In genomic region chr1:161736332-161736969, GRCh38 we compare ENCODE assay signal across 16 cellular contexts. TPM values are rescaled to one million over a fixed set of nuclear protein-coding genes. Genes with fewer than 3 reads are reported as not detected.
DNase-seq lines count a peak whose midpoint lies in the region; ATAC-seq and FAIRE-seq lines count a peak whose summit lies in the region.
"Had no signal": no experiment of that assay in that cellular context is flagged by ENCODE, and none has a peak within 500 bp of the region (broad histone marks: within the 10 kb centered on the region; RNA-seq: fewer than 3 reads in every experiment).

No MANE protein-coding gene starts in this region.

- H4K8ac ChIP-seq in mesendoderm (ENCODE audit: low read depth, low read length) = no peak overlapping the region

- H2AK5ac ChIP-seq in mesendoderm (ENCODE audit: low read length) = no peak overlapping the region

- H2BK15ac ChIP-seq in mesendoderm (replicated peaks; ENCODE audit: low read depth) = no peak overlapping the region

- no peak overlapping the region for H3K4me3 ChIP-seq in adipocyte (ENCODE audit: low read length)
- H3K4me3 ChIP-seq in mesendoderm (ENCODE audit: low read length) = no peak overlapping the region
- H3K4me3 ChIP-seq: upper lobe of right lung had no signal

- no peak overlapping the region for H3K9ac ChIP-seq in adipocyte (ENCODE audit: low read length)
- H3K9ac ChIP-seq in mesendoderm (ENCODE audit: low read length) = no peak overlapping the region

- no peak overlapping the region for H3K4ac ChIP-seq in mesendoderm (ENCODE audit: low read depth, low read length)

- no peaks in the 10 kb centered on the region for H3K9me3 ChIP-seq in adipocyte (ENCODE audit: control insufficient read depth, low read length)
- H3K9me3 ChIP-seq: upper lobe of right lung had no signal

- peaks cover 29% of the 10 kb centered on the region for H3K4me1 ChIP-seq in adipocyte (ENCODE audit: control insufficient read depth, insufficient read depth, low read length)
- H3K4me1 ChIP-seq in mesendoderm (ENCODE audit: control insufficient read depth, low read depth, low read length) = peaks cover 3% of the 10 kb centered on the region

- no peak overlapping the region for H3K27ac ChIP-seq in mesendoderm (ENCODE audit: low read depth, low read length)
- H3K27ac ChIP-seq: upper lobe of right lung had no signal

- DNase-seq in activated CD4-positive, alpha-beta T cell treated with anti-CD3 and anti-CD28 coated beads for 48 hours = peak; percentile 59
- no peak for DNase-seq in activated CD4-positive, alpha-beta T cell treated with anti-CD3 and anti-CD28 coated beads for 4 hours
- DNase-seq in HT1080 (ENCODE audit: low read depth) (peak; percentile 78), adipocyte (ENCODE audit: low read depth) (peak; percentile 21), mesendoderm (peak; percentile 50), NCI-H526 (lab: John Stamatoyannopoulos, UW) (no peak), HTR-8/SVneo (ENCODE audit: insufficient read length, low spot score) (no peak)
- DNase-seq: activated gamma-delta T cell treated with Interleukin-2 at 50 U/mL for 16 hours, DMS53, NCI-H446, upper lobe of right lung had no signal

- no peak for FAIRE-seq in HTR-8/SVneo (lab: Jason Lieb, UNC)
- FAIRE-seq: colon, frontal cortex had no signal

- H2BK120ac ChIP-seq in mesendoderm (ENCODE audit: low read depth, low read length) = no peak overlapping the region

- no peaks in the 10 kb centered on the region for H3K79me1 ChIP-seq in mesendoderm (ENCODE audit: low read length)

- H3K56ac ChIP-seq in mesendoderm (ENCODE audit: low read length) = no peak overlapping the region

- no CpG with 5 or more reads among the region's 4 CpGs for WGBS in mesendoderm (ENCODE audit: extremely low coverage, insufficient coverage, low lambda C conversion rate)

- H3K23ac ChIP-seq in mesendoderm (ENCODE audit: low read length) = no peak overlapping the region

- no peak overlapping the region for H4K5ac ChIP-seq in mesendoderm (ENCODE audit: low read length)

- H3K4me2 ChIP-seq in mesendoderm (ENCODE audit: low read length) = no peak overlapping the region

- H3K27me3 ChIP-seq in adipocyte (replicated peaks; ENCODE audit: control insufficient read depth, insufficient read depth, low read length) (no peaks in the 10 kb centered on the region), mesendoderm (ENCODE audit: insufficient read depth, low read length, poor library complexity) (no peaks in the 10 kb centered on the region)
- H3K27me3 ChIP-seq: upper lobe of right lung had no signal

- H3K18ac ChIP-seq in mesendoderm (ENCODE audit: low read length) = no peak overlapping the region

- H2BK5ac ChIP-seq in mesendoderm (ENCODE audit: low read length) = no peak overlapping the region

- no peaks in the 10 kb centered on the region for H3K79me2 ChIP-seq in mesendoderm (ENCODE audit: control insufficient read depth, insufficient read depth, low read length)

- H3K36me3 ChIP-seq in adipocyte (ENCODE audit: control insufficient read depth, insufficient read depth, low read length, severe bottlenecking) = no peaks in the 10 kb centered on the region
- no peaks in the 10 kb centered on the region for H3K36me3 ChIP-seq in mesendoderm (ENCODE audit: control insufficient read depth, insufficient read depth, low read length)
- H3K36me3 ChIP-seq: upper lobe of right lung had no signal

- ATAC-seq in HG03039 (IDR thresholded peaks at IDR 0.05; ENCODE audit: unreplicated experiment) = no peak
- ATAC-seq: left lobe of liver, upper lobe of right lung had no signal

RNA-seq across cellular contexts. Expression of gene DUSP12, which starts 13.1 kb away (rescaled TPM):
- total RNA-seq in HT1080 (2014; rRNA removed; shearing (Covaris generic)) = 50.0 and 61.1 TPM in 2 replicates
- polyA plus RNA-seq in HT1080 (2015; cell fraction: cytosol; rRNA removed) = 36.6 and 40.8 TPM in 2 replicates
- polyA plus RNA-seq in HT1080 (2015; cell fraction: nucleus; rRNA removed) = 31.9 and 37.0 TPM in 2 replicates
- 43.9 TPM for polyA plus RNA-seq in mesendoderm (2013, experiment 1 of 2)
- polyA plus RNA-seq in mesendoderm (2013, experiment 2 of 2) = 44.2 TPM

RNA-seq across cellular contexts. Expression of gene FCRLB, which starts 15.1 kb away (rescaled TPM):
- 15.4 and 17.0 TPM in 2 replicates for total RNA-seq in HT1080 (2014; rRNA removed; shearing (Covaris generic))
- polyA plus RNA-seq in HT1080 (2015; cell fraction: cytosol; rRNA removed) = 14.8 and 17.3 TPM in 2 replicates
- 18.3 and 21.5 TPM in 2 replicates for polyA plus RNA-seq in HT1080 (2015; cell fraction: nucleus; rRNA removed)
- 0.20 TPM for polyA plus RNA-seq in mesendoderm (2013, experiment 1 of 2)
- polyA plus RNA-seq in mesendoderm (2013, experiment 2 of 2) = 0.11 TPM

RNA-seq across cellular contexts. Expression of gene FCRLA, which starts 29.4 kb away (rescaled TPM):
- 0.84 and 1.5 TPM in 2 replicates for total RNA-seq in HT1080 (2014; rRNA removed; shearing (Covaris generic))
- 1.7 and 2.4 TPM in 2 replicates for polyA plus RNA-seq in HT1080 (2015; cell fraction: cytosol; rRNA removed)
- polyA plus RNA-seq in HT1080 (2015; cell fraction: nucleus; rRNA removed) = 1.5 and 1.6 TPM in 2 replicates
- not detected for polyA plus RNA-seq in mesendoderm (2013, experiment 1 of 2)
- polyA plus RNA-seq in mesendoderm (2013, experiment 2 of 2) = not detected
- total RNA-seq: frontal cortex, left lobe of liver had no signal
- polyA plus RNA-seq: neural cell had no signal

RNA-seq across cellular contexts. Expression of gene ATF6, which starts 29.7 kb away (rescaled TPM):
- total RNA-seq in HT1080 (2014; rRNA removed; shearing (Covaris generic)) = 16.4 and 20.5 TPM in 2 replicates
- 22.4 and 26.0 TPM in 2 replicates for polyA plus RNA-seq in HT1080 (2015; cell fraction: cytosol; rRNA removed)
- 46.0 and 48.3 TPM in 2 replicates for polyA plus RNA-seq in HT1080 (2015; cell fraction: nucleus; rRNA removed)
- polyA plus RNA-seq in mesendoderm (2013, experiment 1 of 2) = 7.8 TPM
- 7.8 TPM for polyA plus RNA-seq in mesendoderm (2013, experiment 2 of 2)

Comparison
In these comparisons a context has a peak if more than half of its experiments do, and no peak if none do; other contexts are left out.
1. DNase-seq: peak in activated CD4-positive, alpha-beta T cell treated with anti-CD3 and anti-CD28 coated beads for 48 hours (single experiment), HT1080 (single experiment), adipocyte (single experiment) and mesendoderm (single experiment); none in activated CD4-positive, alpha-beta T cell treated with anti-CD3 and anti-CD28 coated beads for 4 hours (0 of 2), NCI-H526 (0 of 2) and HTR-8/SVneo (single experiment).